ENCODE assay signal across 12 cellular contexts in the genomic region with DNA sequence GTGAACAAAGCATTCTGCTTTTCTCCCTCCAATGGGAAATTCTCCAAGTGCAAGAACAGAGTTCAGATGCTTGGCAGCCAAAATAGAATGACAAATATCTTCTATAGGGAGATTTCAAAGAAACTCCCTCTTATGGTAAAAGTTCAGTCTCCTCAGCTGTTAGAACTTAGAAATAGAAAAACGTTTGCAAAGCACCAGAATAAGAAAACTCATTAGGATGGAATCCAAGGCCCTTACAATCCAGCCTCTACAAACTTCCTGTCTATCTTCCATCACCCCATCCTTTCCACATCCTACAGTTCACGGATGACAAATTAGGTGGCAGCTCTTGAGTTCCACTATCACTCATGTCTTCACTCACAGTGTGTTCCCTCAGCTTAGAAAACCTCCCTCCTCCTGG. TPM values are rescaled to one million over a fixed set of nuclear protein-coding genes. Genes with fewer than 3 reads are reported as not detected.
DNase-seq lines count a peak whose midpoint lies in the region; ATAC-seq and TF ChIP-seq lines count a peak whose summit lies in the region.
"Had no signal": no experiment of that assay in that cellular context is flagged by ENCODE, and none has a peak within 500 bp of the region (broad histone marks: within the 10 kb centered on the region; RNA-seq: fewer than 3 reads in every experiment).

No MANE protein-coding gene starts in this region.

- H2AFZ ChIP-seq in IMR-90 (replicated peaks; ENCODE audit: low read length, poor library complexity), result no peak overlapping the region

- H3K4me3 Mint-ChIP-seq in endodermal cell, result no peak overlapping the region
- H3K4me3 Mint-ChIP-seq: activated naive CD4-positive, alpha-beta T cell treated with anti-CD3 and anti-CD28 coated beads, Interleukin-2, amount 10 ng/mL, durations not matched to agents 7 days and 5 days had no signal

- DNase-seq in IMR-90 (peak; percentile 74), endodermal cell (no peak), lung (ENCODE audit: low spot score) (no peak), substantia nigra (lab: John Stamatoyannopoulos, UW) (no peak), lower leg skin (ENCODE audit: low spot score in 2 of 2) (no peak), MG63 (no peak)
- no peak for DNase-seq in effector memory CD4-positive, alpha-beta T cell
- DNase-seq: activated CD4-positive, alpha-beta T cell treated with anti-CD3 and anti-CD28 coated beads for 48 hours; activated naive CD4-positive, alpha-beta T cell treated with anti-CD3 and anti-CD28 coated beads, Interleukin-2, amount 10 ng/mL, durations not matched to agents 7 days and 5 days; NCI-H526 had no signal

- H2AK9ac ChIP-seq in IMR-90 (replicated peaks; ENCODE audit: low read depth, low read length, poor library complexity), result no peak overlapping the region

- peak overlapping the region; percentile 95 for H2BK120ac ChIP-seq in IMR-90 (ENCODE audit: low read depth, low read length)

- H3K4ac ChIP-seq in IMR-90 (ENCODE audit: low read depth, low read length), result peak overlapping the region; percentile 91; the same call in 1 of the 2 replicates

- ATAC-seq in IMR-90 (ENCODE audit: low read depth), result peak; percentile 61
- ATAC-seq in lung (ENCODE audit: insufficient read depth, low FRiP score), result peak; percentile 48
- no peak for ATAC-seq in HG03097 (IDR thresholded peaks at IDR 0.05; ENCODE audit: low FRiP score, unreplicated experiment)

- H4K91ac ChIP-seq in IMR-90 (ENCODE audit: insufficient read depth, low read depth, low read length), result peak overlapping the region; percentile 91

- no peaks in the 10 kb centered on the region for H3K9me3 Mint-ChIP-seq in endodermal cell
- H3K9me3 Mint-ChIP-seq: activated naive CD4-positive, alpha-beta T cell treated with anti-CD3 and anti-CD28 coated beads, Interleukin-2, amount 10 ng/mL, durations not matched to agents 7 days and 5 days had no signal

- no peak overlapping the region for H3K4me3 ChIP-seq in IMR-90 (ENCODE audit: insufficient read depth, low read depth, low read length)
- H3K4me3 ChIP-seq in endodermal cell (ENCODE audit: low read length), result no peak overlapping the region
- H3K4me3 ChIP-seq in lung, result no peak overlapping the region
- H3K4me3 ChIP-seq in lower leg skin (ENCODE audit: low read depth, poor library complexity, severe bottlenecking), result no peak overlapping the region
- no peak overlapping the region for H3K4me3 ChIP-seq in MG63
- no peak overlapping the region for H3K4me3 ChIP-seq in effector memory CD4-positive, alpha-beta T cell (ENCODE audit: insufficient read depth, low read depth, low read length, poor library complexity, severe bottlenecking)

- H3K18ac ChIP-seq in IMR-90 (ENCODE audit: low read depth, low read length), result peak overlapping the region; percentile 98

- dilution Hi-C loops in IMR-90 (cut with HindIII; ENCODE audit: low sequenced_read_pairs, unreplicated experiment), result no loop called here

- peaks cover 19% of the 10 kb centered on the region for H3K27me3 Mint-ChIP-seq in endodermal cell (ENCODE audit: insufficient read depth)
- H3K27me3 Mint-ChIP-seq: activated naive CD4-positive, alpha-beta T cell treated with anti-CD3 and anti-CD28 coated beads, Interleukin-2, amount 10 ng/mL, durations not matched to agents 7 days and 5 days had no signal

- TF ChIP-seq CTCF in IMR-90 (conservative IDR thresholded peaks at IDR 0.05; ENCODE audit: low read depth, low read length), result no peak
- no peak for TF ChIP-seq CTCF in endodermal cell (conservative IDR thresholded peaks at IDR 0.05)
- no peak for TF ChIP-seq CTCF in lung (IDR thresholded peaks at IDR 0.05; ENCODE audit: control extremely low read depth, extremely low read depth)
- TF ChIP-seq CTCF in lower leg skin (IDR thresholded peaks at IDR 0.05), result no peak

- H2AK5ac ChIP-seq in IMR-90 (ENCODE audit: low read depth, low read length), result peak overlapping the region; percentile 97; the same call in 1 of the 2 replicates

- no peaks in the 10 kb centered on the region for H3K4me1 Mint-ChIP-seq in endodermal cell
- H3K4me1 Mint-ChIP-seq: activated naive CD4-positive, alpha-beta T cell treated with anti-CD3 and anti-CD28 coated beads, Interleukin-2, amount 10 ng/mL, durations not matched to agents 7 days and 5 days had no signal

- CTCF ChIA-PET in IMR-90 (lab: Yijun Ruan, JAX), result interaction anchor here (0.9 kb wide), 1 partner anchor 14 kb away, joined by 4 read pairs; no protein-coding TSS in a partner anchor

- peak overlapping the region; percentile 91; the same call in 1 of the 2 replicates for H3K23ac ChIP-seq in IMR-90 (ENCODE audit: low read depth, low read length)

- H2BK15ac ChIP-seq in IMR-90 (ENCODE audit: low read depth, low read length), result 0 out of 3 replicates have a peak overlapping the region, but pooled peaks have one; percentile 89

- H3K4me2 ChIP-seq in IMR-90 (ENCODE audit: low read depth, low read length), result peak overlapping the region; percentile 77
- H3K4me2 ChIP-seq: KMS-11 had no signal

- no peaks in the 10 kb centered on the region for H3K36me3 ChIP-seq in IMR-90 (ENCODE audit: control insufficient read depth, insufficient read depth, low read length)
- H3K36me3 ChIP-seq in endodermal cell (ENCODE audit: control insufficient read depth, insufficient read depth, low read length), result peaks cover 9% of the 10 kb centered on the region
- H3K36me3 ChIP-seq in lung (ENCODE audit: control insufficient read depth in 2 of 2, insufficient read depth in 2 of 2, low read length in 2 of 2), result no peaks in the 10 kb centered on the region
- H3K36me3 ChIP-seq in MG63, result no peaks in the 10 kb centered on the region
- no peaks in the 10 kb centered on the region for H3K36me3 ChIP-seq in effector memory CD4-positive, alpha-beta T cell (ENCODE audit: control insufficient read depth, insufficient read depth, low read length)

- in situ Hi-C loops in IMR-90 (cut with MboI; ENCODE audit: low sequenced_read_pairs), result no loop called here

- H4K8ac ChIP-seq in IMR-90 (ENCODE audit: low read depth in 2 of 2, low read length in 2 of 2), result peak overlapping the region; percentile 24 to 93; a peak in 3 of 4 replicates

- H3K27me3 ChIP-seq in IMR-90 (ENCODE audit: control insufficient read depth, insufficient read depth, low read length), result no peaks in the 10 kb centered on the region
- no peaks in the 10 kb centered on the region for H3K27me3 ChIP-seq in endodermal cell (ENCODE audit: control insufficient read depth, insufficient read depth, low read length, poor library complexity, severe bottlenecking)
- no peaks in the 10 kb centered on the region for H3K27me3 ChIP-seq in lung (ENCODE audit: control insufficient read depth, insufficient read depth)
- no peaks in the 10 kb centered on the region for H3K27me3 ChIP-seq in MG63
- H3K27me3 ChIP-seq in effector memory CD4-positive, alpha-beta T cell (replicated peaks; ENCODE audit: control insufficient read depth, insufficient read depth, low read length, poor library complexity, severe bottlenecking), result no peaks in the 10 kb centered on the region

- WGBS in IMR-90 (ENCODE audit: extremely low coverage in 2 of 2, insufficient read length in 1 of 2), 2 experiments, result no CpG with 5 or more reads among the region's 2 CpGs
- 76 to 91% methylated on average over 2 of the region's 2 CpGs for WGBS in endodermal cell (ENCODE audit: insufficient coverage in 1 of 2, insufficient read length in 1 of 2), 2 experiments
- 30 to 53% methylated on average over 2 of the region's 2 CpGs for WGBS in lung, 2 donors
- WGBS in lower leg skin, 2 donors, result 10 to 13% methylated on average over 2 of the region's 2 CpGs

- 0 out of 2 replicates have a peak overlapping the region, but pooled peaks have one; percentile 96 for H3K14ac ChIP-seq in IMR-90 (replicated peaks; ENCODE audit: low read depth, low read length)

- H3K27ac Mint-ChIP-seq in endodermal cell, result no peak overlapping the region
- H3K27ac Mint-ChIP-seq: activated naive CD4-positive, alpha-beta T cell treated with anti-CD3 and anti-CD28 coated beads, Interleukin-2, amount 10 ng/mL, durations not matched to agents 7 days and 5 days had no signal

- peak overlapping the region; percentile 94; the same call in 1 of the 2 replicates for H3K27ac ChIP-seq in IMR-90 (ENCODE audit: insufficient read depth, low read length)
- peak overlapping the region; percentile 2 for H3K27ac ChIP-seq in endodermal cell (ENCODE audit: low read depth, low read length)
- H3K27ac ChIP-seq in lung (ENCODE audit: low read depth in 1 of 2, low read length in 1 of 2), result peak overlapping the region; percentile 22 to 46
- peak overlapping the region; percentile 87 for H3K27ac ChIP-seq in substantia nigra (ENCODE audit: low read depth, low read length, poor library complexity, severe bottlenecking)
- no peak overlapping the region for H3K27ac ChIP-seq in effector memory CD4-positive, alpha-beta T cell (ENCODE audit: insufficient read depth, low read length, poor library complexity, severe bottlenecking)
- H3K27ac ChIP-seq: KMS-11 had no signal

- BruUV-seq in IMR-90 (replicated peaks; lab: Mats Ljungman, UMichigan), result no TSS peak

- TF ChIP-seq RAD21 in IMR-90 (IDR thresholded peaks at IDR 0.05; ENCODE audit: low read length), result no peak

- H3K4me1 ChIP-seq in IMR-90 (ENCODE audit: control insufficient read depth, insufficient read depth, low read length) (peaks cover 13% of the 10 kb centered on the region), endodermal cell (ENCODE audit: control insufficient read depth, insufficient read depth, low read length) (no peaks in the 10 kb centered on the region), lung (ENCODE audit: control insufficient read depth in 2 of 2, insufficient read depth in 2 of 2, low read length in 2 of 2) (peaks cover 1 to 3% of the 10 kb centered on the region in 2 donors)
- no peaks in the 10 kb centered on the region for H3K4me1 ChIP-seq in effector memory CD4-positive, alpha-beta T cell (ENCODE audit: control insufficient read depth, insufficient read depth, low read length, poor library complexity, severe bottlenecking)

- H3K9me3 ChIP-seq in IMR-90 (ENCODE audit: control insufficient read depth, insufficient read depth, low read length), result no peaks in the 10 kb centered on the region
- no peaks in the 10 kb centered on the region for H3K9me3 ChIP-seq in endodermal cell (ENCODE audit: control insufficient read depth, low read length)
- H3K9me3 ChIP-seq in lung (ENCODE audit: control insufficient read depth in 2 of 2, insufficient read depth in 1 of 2, low read length in 1 of 2), result no peaks in the 10 kb centered on the region
- no peaks in the 10 kb centered on the region for H3K9me3 ChIP-seq in MG63
- no peaks in the 10 kb centered on the region for H3K9me3 ChIP-seq in effector memory CD4-positive, alpha-beta T cell (ENCODE audit: control insufficient read depth, low read length)

- peak overlapping the region; percentile 62; the same call in 1 of the 2 replicates for H3K56ac ChIP-seq in IMR-90 (ENCODE audit: extremely low read depth, insufficient read depth, low read length)

- intact Hi-C loops in IMR-90 (cut with micrococcal nuclease), result no loop called here
- intact Hi-C loops in lower leg skin (cut with DNase I; ENCODE audit: low total_unique reads), result no loop called here

- H2BK5ac ChIP-seq in IMR-90 (ENCODE audit: low read depth, low read length, poor library complexity, severe bottlenecking), result peak overlapping the region; percentile 98

- TF ChIP-seq POLR2A in IMR-90 (IDR thresholded peaks at IDR 0.05; ENCODE audit: low read depth, low read length) (no peak), lower leg skin (IDR thresholded peaks at IDR 0.05) (no peak)

- no peaks in the 10 kb centered on the region for H3K36me3 Mint-ChIP-seq in endodermal cell (ENCODE audit: low read depth)
- H3K36me3 Mint-ChIP-seq: activated naive CD4-positive, alpha-beta T cell treated with anti-CD3 and anti-CD28 coated beads, Interleukin-2, amount 10 ng/mL, durations not matched to agents 7 days and 5 days had no signal

- peak overlapping the region; percentile 90; the same call in 1 of the 2 replicates for H2BK20ac ChIP-seq in IMR-90 (ENCODE audit: low read depth, low read length)

- POLR2A ChIA-PET in IMR-90 (lab: Charles Lee; ENCODE audit: unreplicated experiment), result no interaction called here

- H3K79me1 ChIP-seq in IMR-90 (ENCODE audit: low read depth in 1 of 2, low read length in 2 of 2), result no peaks in the 10 kb centered on the region

- peaks cover 12% of the 10 kb centered on the region; the same call in 1 of the 2 replicates for H3K9me1 ChIP-seq in IMR-90 (ENCODE audit: insufficient read depth, low read length)

- no peaks in the 10 kb centered on the region for H4K20me1 ChIP-seq in IMR-90 (ENCODE audit: insufficient read depth, low read length)

- peak overlapping the region; percentile 80; the same call in 1 of the 2 replicates for H4K5ac ChIP-seq in IMR-90 (ENCODE audit: low read depth, low read length)

- H3K9ac ChIP-seq in IMR-90 (ENCODE audit: low read depth, low read length) (peak overlapping the region; percentile 5; the same call in 1 of the 2 replicates), endodermal cell (ENCODE audit: extremely low read depth, low read length, poor library complexity, severe bottlenecking) (no peak overlapping the region)
- H3K9ac ChIP-seq: KMS-11 had no signal

RNA-seq across cellular contexts. Expression of a gene that starts 25.7 kb away (rescaled TPM):
- total RNA-seq in IMR-90 (2012; rRNA removed) (2.9 and 3.3 TPM in 2 replicates), endodermal cell (1 to 10 TPM; 2.5 to 3.7 TPM), lung (10 to 100 TPM in 1 of 2 donors, 1 to 10 TPM in 1; 9.5 to 59.0 TPM), lower leg skin (10 to 100 TPM in 2 of 4 donors, 1 to 10 TPM in 2; 5.0 to 18.5 (median 9.7) TPM)
- polyA plus RNA-seq in IMR-90 (2012; rRNA removed) (1.1 and 1.6 TPM in 2 replicates), lung (1 to 10 TPM; 1.2 to 2.9 TPM)
- polyA plus RNA-seq in IMR-90 (2012; cell fraction: cytosol; rRNA removed), result 1.1 and 1.4 TPM in 2 replicates
- polyA plus RNA-seq in IMR-90 (2012; cell fraction: nucleus; rRNA removed; ENCODE audit: low replicate concordance), result 1.0 and 4.2 TPM in 2 replicates
- 5.6 TPM for polyA plus RNA-seq in endodermal cell (2013, experiment 1 of 2)
- 5.8 TPM for polyA plus RNA-seq in endodermal cell (2013, experiment 2 of 2)
- 0.16 TPM in 1 of 2 replicates, not detected in the other for total RNA-seq in MG63 (2014; rRNA removed; shearing (Covaris generic); ENCODE audit: low replicate concordance)
